30 cellular contexts compared by ENCODE assay signal in genomic region chr1:195715652-195716051, GRCh38.
"Had no signal": no experiment of that assay in that cellular context is flagged by ENCODE, and none has a peak within 500 bp of the region (broad histone marks: within the 10 kb centered on the region; RNA-seq: fewer than 3 reads in every experiment).

No MANE protein-coding gene starts in this region.

- H3K9me3 ChIP-seq: colonic mucosa, gastrocnemius medialis, heart left ventricle, lower lobe of right lung, prostate gland, right atrium auricular region, thoracic aorta, tibial nerve, upper lobe of left lung had no signal

- H3K27ac Mint-ChIP-seq: dendritic cell treated with granulocyte-macrophage colony-stimulating factor and Interleukin-4, amounts not matched to agents 40 ng/mL and 50 ng/mL, for 4 days; endodermal cell; immature natural killer cell; naive thymus-derived CD8-positive, alpha-beta T cell; nephron progenitor cell; stimulated activated memory B cell treated with anti-CD40 and anti-IgM and Interleukin-4, amounts not matched to agents 10 μg/mL and 1 μg/mL and 100 μg/mL, for 72 hours had no signal

- H3K4me1 Mint-ChIP-seq: immature natural killer cell; naive thymus-derived CD8-positive, alpha-beta T cell; stimulated activated memory B cell treated with anti-CD40 and anti-IgM and Interleukin-4, amounts not matched to agents 10 μg/mL and 1 μg/mL and 100 μg/mL, for 72 hours had no signal

- H3K27ac ChIP-seq: colonic mucosa, epithelial cell of prostate, gastrocnemius medialis, heart left ventricle, lower lobe of right lung, prostate gland, right atrium auricular region, thoracic aorta, tibial nerve, upper lobe of left lung had no signal

- H3K4me3 Mint-ChIP-seq: dendritic cell treated with granulocyte-macrophage colony-stimulating factor and Interleukin-4, amounts not matched to agents 40 ng/mL and 50 ng/mL, for 4 days; endodermal cell; immature natural killer cell; naive thymus-derived CD8-positive, alpha-beta T cell; nephron progenitor cell; stimulated activated memory B cell treated with anti-CD40 and anti-IgM and Interleukin-4, amounts not matched to agents 10 μg/mL and 1 μg/mL and 100 μg/mL, for 72 hours had no signal

- ATAC-seq: esophagus mucosa; gastrocnemius medialis; heart left ventricle; left colon; left ventricle myocardium superior; lower lobe of right lung; naive thymus-derived CD8-positive, alpha-beta T cell; sciatic nerve; stimulated activated memory B cell treated with anti-CD40 and anti-IgM and Interleukin-4, amounts not matched to agents 10 μg/mL and 1 μg/mL and 100 μg/mL, for 72 hours; stimulated activated naive CD8-positive, alpha-beta T cell treated with anti-CD3 and anti-CD28 coated beads, Interleukin-15, Interleukin-2, amounts not matched to agents 100 U/mL and 50 U/mL, for 24 hours had no signal

- FAIRE-seq: urothelium cell line had no signal

- H3K36me3 ChIP-seq: colonic mucosa, gastrocnemius medialis, heart left ventricle, lower lobe of right lung, prostate gland, right atrium auricular region, thoracic aorta, tibial nerve, upper lobe of left lung had no signal

- DNase-seq: colonic mucosa; effector CD8-positive, alpha-beta T cell; endodermal cell; foreskin fibroblast; gastrocnemius medialis; heart left ventricle; hypothalamus; immature natural killer cell; islet precursor cell; kidney glomerular epithelial cell; left colon; left ventricle myocardium superior; lower lobe of right lung; naive thymus-derived CD8-positive, alpha-beta T cell; nephron progenitor cell; nucleus accumbens; stimulated activated CD4-positive, alpha-beta T cell treated with anti-CD3 and anti-CD28 coated beads, Interleukin-2, amount 100 ng/mL, for 24 hours; stimulated activated CD4-positive, alpha-beta T cell treated with anti-CD3 and anti-CD28 coated beads, Interleukin-4, amount 100 ng/mL, for 24 hours; stimulated activated naive CD8-positive, alpha-beta T cell treated with anti-CD3 and anti-CD28 coated beads, Interleukin-15, Interleukin-2, amounts not matched to agents 100 U/mL and 50 U/mL, for 24 hours; upper lobe of left lung had no signal

- H3K9me3 Mint-ChIP-seq: dendritic cell treated with granulocyte-macrophage colony-stimulating factor and Interleukin-4, amounts not matched to agents 40 ng/mL and 50 ng/mL, for 4 days; endodermal cell; nephron progenitor cell; stimulated activated memory B cell treated with anti-CD40 and anti-IgM and Interleukin-4, amounts not matched to agents 10 μg/mL and 1 μg/mL and 100 μg/mL, for 72 hours had no signal

- H3K4me1 ChIP-seq: colonic mucosa, gastrocnemius medialis, heart left ventricle, lower lobe of right lung, prostate gland, right atrium auricular region, tibial nerve, upper lobe of left lung had no signal

- H3K27me3 Mint-ChIP-seq: dendritic cell treated with granulocyte-macrophage colony-stimulating factor and Interleukin-4, amounts not matched to agents 40 ng/mL and 50 ng/mL, for 4 days; stimulated activated memory B cell treated with anti-CD40 and anti-IgM and Interleukin-4, amounts not matched to agents 10 μg/mL and 1 μg/mL and 100 μg/mL, for 72 hours had no signal

- H3K27me3 ChIP-seq: colonic mucosa, gastrocnemius medialis, heart left ventricle, right atrium auricular region, tibial nerve, upper lobe of left lung had no signal

- H3K4me3 ChIP-seq: colonic mucosa, gastrocnemius medialis, heart left ventricle, lower lobe of right lung, prostate gland, right atrium auricular region, thoracic aorta, tibial nerve, upper lobe of left lung had no signal
